In genomic region chr11:66861051-66861773, GRCh38 we compare ENCODE assay signal across 23 cellular contexts. TPM values are rescaled to one million over a fixed set of nuclear protein-coding genes. Genes with fewer than 3 reads are reported as not detected.
DNase-seq lines count a peak whose midpoint lies in the region; ATAC-seq and TF ChIP-seq lines count a peak whose summit lies in the region.
"Had no signal": no experiment of that assay in that cellular context is flagged by ENCODE, and none has a peak within 500 bp of the region (broad histone marks: within the 10 kb centered on the region; RNA-seq: fewer than 3 reads in every experiment).

No MANE protein-coding gene starts in this region.

- H4K20me1 ChIP-seq in GM23338 (replicated peaks; ENCODE audit: insufficient read depth), result no peaks in the 10 kb centered on the region

- H3F3A ChIP-seq in GM23338 (replicated peaks; ENCODE audit: low read depth), result no peaks in the 10 kb centered on the region

- no peaks in the 10 kb centered on the region for H3K9me2 ChIP-seq in GM23338 (ENCODE audit: insufficient read depth)

- CTCF ChIA-PET in RWPE1 (lab: Yijun Ruan, JAX), result no interaction called here

- H3K27me3 Mint-ChIP-seq in GM23338 (ENCODE audit: insufficient read depth, low read depth, poor library complexity), result peaks cover 28% of the 10 kb centered on the region
- no peaks in the 10 kb centered on the region for H3K27me3 Mint-ChIP-seq in mesothelial cell of epicardium (ENCODE audit: low read depth)
- H3K27me3 Mint-ChIP-seq in type B pancreatic cell, result no peaks in the 10 kb centered on the region
- H3K27me3 Mint-ChIP-seq: CD8-positive, alpha-beta memory T cell; IgD-negative memory B cell had no signal

- no peaks in the 10 kb centered on the region; the same call in 1 of the 2 replicates for H3K4me1 ChIP-seq in GM23338 (ENCODE audit: insufficient read depth)
- H3K4me1 ChIP-seq: HAP-1 had no signal

- peaks cover 2% of the 10 kb centered on the region; the same call in 2 of the 3 replicates for H3K36me3 Mint-ChIP-seq in GM23338 (ENCODE audit: low read depth)
- no peaks in the 10 kb centered on the region for H3K36me3 Mint-ChIP-seq in mesothelial cell of epicardium
- H3K36me3 Mint-ChIP-seq in stimulated activated effector memory CD8-positive, alpha-beta T cell treated with anti-CD3 and anti-CD28 coated beads, Interleukin-12 subunit alpha, Interleukin-12 subunit beta, amount 100 ng/mL, for 72 hours, result peaks cover 11% of the 10 kb centered on the region
- H3K36me3 Mint-ChIP-seq in type B pancreatic cell, result no peaks in the 10 kb centered on the region
- H3K36me3 Mint-ChIP-seq: CD14-positive monocyte; CD8-positive, alpha-beta memory T cell; IgD-negative memory B cell had no signal

- H3K27ac ChIP-seq in GM23338 (ENCODE audit: low read depth) (no peak overlapping the region), RWPE1 (peak overlapping the region; percentile 94)

- DNase-seq in GM23338 (ENCODE audit: low spot score), result no peak
- no peak for DNase-seq in RWPE1 (ENCODE audit: low spot score)
- DNase-seq in mesothelial cell of epicardium (ENCODE audit: low spot score in 2 of 2, unreplicated experiment in 2 of 2), result no peak
- no peak for DNase-seq in stimulated activated effector memory CD8-positive, alpha-beta T cell treated with anti-CD3 and anti-CD28 coated beads, Interleukin-12 subunit alpha, Interleukin-12 subunit beta, amount 100 ng/mL, for 72 hours (ENCODE audit: low spot score in 2 of 2)
- DNase-seq in SIG-M5 (lab: John Stamatoyannopoulos, UW), result no peak
- no peak for DNase-seq in type B pancreatic cell (ENCODE audit: extremely low spot score, unreplicated experiment)
- DNase-seq: Calu3; CD8-positive, alpha-beta memory T cell; DMS79 treated with DMSO at 0.1 percent for 48 hours; GF-D8; HFFc6; NCI-H1092; NCI-H1417 treated with DMSO at 0.1 percent for 48 hours; NCI-H1694 treated with DMSO at 0.1 percent for 48 hours; NCI-H2081; NCI-H2227 treated with DMSO at 0.1 percent for 48 hours; NCI-H526 treated with DMSO at 0.1 percent for 48 hours; RPMI8226; SHP77 had no signal

- POLR2A ChIA-PET in RWPE1 (lab: Yijun Ruan, JAX; ENCODE audit: low non-redundant PET), result no interaction called here

- H3K27ac Mint-ChIP-seq in GM23338 (no peak overlapping the region), mesothelial cell of epicardium (peak overlapping the region; percentile 16), type B pancreatic cell (no peak overlapping the region)
- peak overlapping the region; percentile 67 for H3K27ac Mint-ChIP-seq in stimulated activated effector memory CD8-positive, alpha-beta T cell treated with anti-CD3 and anti-CD28 coated beads, Interleukin-12 subunit alpha, Interleukin-12 subunit beta, amount 100 ng/mL, for 72 hours
- H3K27ac Mint-ChIP-seq: HFFc6, IgD-negative memory B cell had no signal

- no peaks in the 10 kb centered on the region for H3K9me3 Mint-ChIP-seq in GM23338
- no peaks in the 10 kb centered on the region for H3K9me3 Mint-ChIP-seq in mesothelial cell of epicardium
- H3K9me3 Mint-ChIP-seq in stimulated activated effector memory CD8-positive, alpha-beta T cell treated with anti-CD3 and anti-CD28 coated beads, Interleukin-12 subunit alpha, Interleukin-12 subunit beta, amount 100 ng/mL, for 72 hours, result no peaks in the 10 kb centered on the region
- no peaks in the 10 kb centered on the region for H3K9me3 Mint-ChIP-seq in type B pancreatic cell
- H3K9me3 Mint-ChIP-seq: CD14-positive monocyte; CD8-positive, alpha-beta memory T cell; HFFc6; IgD-negative memory B cell had no signal

- no peaks in the 10 kb centered on the region for H3K36me3 ChIP-seq in GM23338 (ENCODE audit: insufficient read depth)

- no peak overlapping the region for H3K4me2 ChIP-seq in GM23338

- no peak overlapping the region for H3K4me3 Mint-ChIP-seq in GM23338
- H3K4me3 Mint-ChIP-seq in mesothelial cell of epicardium, result no peak overlapping the region
- H3K4me3 Mint-ChIP-seq in stimulated activated effector memory CD8-positive, alpha-beta T cell treated with anti-CD3 and anti-CD28 coated beads, Interleukin-12 subunit alpha, Interleukin-12 subunit beta, amount 100 ng/mL, for 72 hours, result no peak overlapping the region
- no peak overlapping the region for H3K4me3 Mint-ChIP-seq in type B pancreatic cell
- H3K4me3 Mint-ChIP-seq: CD14-positive monocyte, HFFc6 had no signal

- peaks cover 2% of the 10 kb centered on the region; the same call in 1 of the 3 replicates for H3K4me1 Mint-ChIP-seq in GM23338
- no peaks in the 10 kb centered on the region for H3K4me1 Mint-ChIP-seq in mesothelial cell of epicardium
- H3K4me1 Mint-ChIP-seq in stimulated activated effector memory CD8-positive, alpha-beta T cell treated with anti-CD3 and anti-CD28 coated beads, Interleukin-12 subunit alpha, Interleukin-12 subunit beta, amount 100 ng/mL, for 72 hours, result no peaks in the 10 kb centered on the region
- H3K4me1 Mint-ChIP-seq in type B pancreatic cell (ENCODE audit: unreplicated experiment), result no peaks in the 10 kb centered on the region
- H3K4me1 Mint-ChIP-seq: CD8-positive, alpha-beta memory T cell had no signal

- no peaks in the 10 kb centered on the region for H3K79me2 ChIP-seq in GM23338 (replicated peaks; ENCODE audit: insufficient read depth)

- no peaks in the 10 kb centered on the region for H3K27me3 ChIP-seq in GM23338 (ENCODE audit: insufficient read depth)

- no peak overlapping the region for H3K4me3 ChIP-seq in GM23338
- H3K4me3 ChIP-seq: HAP-1 had no signal

- TF ChIP-seq CTCF in GM23338 (conservative IDR thresholded peaks at IDR 0.05; ENCODE audit: low read depth in 2 of 2) (no peak), RWPE1 (conservative IDR thresholded peaks at IDR 0.05; ENCODE audit: low read depth) (no peak), mesothelial cell of epicardium (IDR thresholded peaks at IDR 0.05; ENCODE audit: unreplicated experiment) (no peak), type B pancreatic cell (conservative IDR thresholded peaks at IDR 0.05) (no peak)

- ATAC-seq in GM23338, result no peak
- no peak for ATAC-seq in stimulated activated effector memory CD8-positive, alpha-beta T cell treated with anti-CD3 and anti-CD28 coated beads, Interleukin-12 subunit alpha, Interleukin-12 subunit beta, amount 100 ng/mL, for 72 hours
- ATAC-seq in GM21737 (IDR thresholded peaks at IDR 0.05; ENCODE audit: unreplicated experiment), result no peak

- H2AFZ ChIP-seq in GM23338, result no peak overlapping the region

TF ChIP-seq in GM23338, 12 proteins besides CTCF, POLR2A, EP300 and RAD21:
- TF ChIP-seq ZNF114 (CRISPR knock-in tag; IDR thresholded peaks at IDR 0.05), result no peak
- TF ChIP-seq POLR2AphosphoS5 (IDR thresholded peaks at IDR 0.05; ENCODE audit: low read depth), result 0 out of 2 replicates have a peak, but pooled peaks have one; percentile 6
TF ChIP-seq in GM23338: peak in this region for 1.

RNA-seq across cellular contexts. Expression of gene LRFN4, which starts 4.3 kb away (rescaled TPM):
- total RNA-seq in GM23338 (2014; rRNA removed; shearing (Covaris generic)), result 56.7 and 63.5 TPM in 2 replicates
- polyA plus RNA-seq in GM23338 (2016; fragmentation: Nextera tagmentation; extraction: Ambion mirVana), result 9.8 and 11.1 TPM in 2 replicates
- total RNA-seq in mesothelial cell of epicardium (26.6 to 28.1 TPM (median 27.5 TPM) in 3 replicates), type B pancreatic cell (ENCODE audit: low replicate concordance) (10.1 and 28.5 TPM in 2 replicates)

RNA-seq across cellular contexts. Expression of gene RCE1, which starts 18.0 kb away (rescaled TPM):
- 44.7 and 55.1 TPM in 2 replicates for total RNA-seq in GM23338 (2014; rRNA removed; shearing (Covaris generic))
- polyA plus RNA-seq in GM23338 (2016; fragmentation: Nextera tagmentation; extraction: Ambion mirVana), result 27.7 and 27.8 TPM in 2 replicates
- total RNA-seq in mesothelial cell of epicardium, result 27.0 to 27.8 TPM (median 27.2 TPM) in 3 replicates
- total RNA-seq in type B pancreatic cell (ENCODE audit: low replicate concordance), result 25.0 and 29.9 TPM in 2 replicates

Comparison
In these comparisons a context has a peak if more than half of its experiments do, and no peak if none do; other contexts are left out.
1. H3K27ac Mint-ChIP-seq: peak in mesothelial cell of epicardium (single experiment) and stimulated activated effector memory CD8-positive, alpha-beta T cell treated with anti-CD3 and anti-CD28 coated beads, Interleukin-12 subunit alpha, Interleukin-12 subunit beta, amount 100 ng/mL, for 72 hours (single experiment); none in GM23338 (single experiment) and type B pancreatic cell (single experiment).